In the genomic region with DNA sequence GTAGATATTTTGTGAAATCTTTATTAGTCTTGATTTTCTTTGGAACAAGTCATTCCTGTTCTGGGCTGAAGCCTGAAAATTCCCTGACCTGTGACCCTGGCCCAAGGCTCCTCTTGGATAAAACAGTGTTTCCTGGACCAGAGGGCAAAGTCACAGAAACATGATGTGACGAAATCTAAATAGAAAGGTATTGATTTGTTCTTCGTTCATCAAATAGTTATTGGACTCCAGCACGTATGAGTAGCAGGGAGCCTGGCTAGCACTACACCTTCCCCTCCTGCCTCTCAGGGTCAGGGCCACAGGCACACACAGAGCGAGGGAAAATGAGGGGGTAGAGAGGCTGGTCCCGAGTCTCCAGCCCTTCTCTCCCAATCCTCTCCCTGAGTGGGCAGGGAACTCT, we compare ENCODE assay signal across 20 cellular contexts. TPM values are rescaled to one million over a fixed set of nuclear protein-coding genes. Genes with fewer than 3 reads are reported as not detected.
DNase-seq lines count a peak whose midpoint lies in the region; ATAC-seq and FAIRE-seq lines count a peak whose summit lies in the region.
"Had no signal": no experiment of that assay in that cellular context is flagged by ENCODE, and none has a peak within 500 bp of the region (broad histone marks: within the 10 kb centered on the region; RNA-seq: fewer than 3 reads in every experiment).

No MANE protein-coding gene starts in this region.

- H3K36me3 ChIP-seq in small intestine (ENCODE audit: control insufficient read depth in 2 of 2, insufficient read depth in 2 of 2, low read length in 2 of 2) = no peaks in the 10 kb centered on the region
- H3K36me3 ChIP-seq: HAP-1 had no signal

- no peak overlapping the region for H3K4me3 Mint-ChIP-seq in activated CD8-positive, alpha-beta memory T cell treated with anti-CD3 and anti-CD28 coated beads, Interleukin-2, amount 10 ng/mL, durations not matched to agents 7 days and 5 days
- H3K4me3 Mint-ChIP-seq: CD14-positive monocyte; CD4-positive, alpha-beta memory T cell had no signal

- H3K9me3 Mint-ChIP-seq in activated CD8-positive, alpha-beta memory T cell treated with anti-CD3 and anti-CD28 coated beads, Interleukin-2, amount 10 ng/mL, durations not matched to agents 7 days and 5 days (ENCODE audit: low read depth) = no peaks in the 10 kb centered on the region
- H3K9me3 Mint-ChIP-seq: CD14-positive monocyte; CD4-positive, alpha-beta memory T cell had no signal

- no peaks in the 10 kb centered on the region for H3K27me3 ChIP-seq in small intestine (ENCODE audit: control insufficient read depth in 2 of 2, insufficient read depth in 2 of 2, low read length in 2 of 2)

- ATAC-seq in left lobe of liver (peak; percentile 59), HG03039 (IDR thresholded peaks at IDR 0.05; ENCODE audit: unreplicated experiment) (no peak)
- ATAC-seq in activated CD8-positive, alpha-beta memory T cell treated with anti-CD3 and anti-CD28 coated beads, Interleukin-2, amount 10 ng/mL, durations not matched to agents 7 days and 5 days = no peak
- ATAC-seq: A549 had no signal

- DNase-seq in HuH-7.5 (ENCODE audit: low spot score) = peak; percentile 38
- peak; percentile 84 for DNase-seq in left lobe of liver (ENCODE audit: low spot score)
- DNase-seq in mucosa of gallbladder (ENCODE audit: low spot score) = peak; percentile 81
- peak; percentile 27 for DNase-seq in small intestine
- no peak for DNase-seq in activated CD8-positive, alpha-beta memory T cell treated with anti-CD3 and anti-CD28 coated beads, Interleukin-2, amount 10 ng/mL, durations not matched to agents 7 days and 5 days
- DNase-seq in activated T-cell treated with anti-CD3 and anti-CD28 coated beads for 4 hours = no peak
- no peak for DNase-seq in iPS-NIHi11 (ENCODE audit: low spot score)
- DNase-seq: AML-193; Calu3; CD4-positive, alpha-beta memory T cell; DMS79 treated with DMSO at 0.1 percent for 48 hours; GF-D8 had no signal

- CTCF ChIA-PET in activated CD8-positive, alpha-beta memory T cell treated with anti-CD3 and anti-CD28 coated beads, Interleukin-2, amount 10 ng/mL, durations not matched to agents 7 days and 5 days (lab: Charles Lee) = no interaction called here

- no peak for FAIRE-seq in small intestine (lab: Jason Lieb, UNC)
- FAIRE-seq: A549, HTR-8/SVneo had no signal

- H3K36me3 Mint-ChIP-seq in activated CD8-positive, alpha-beta memory T cell treated with anti-CD3 and anti-CD28 coated beads, Interleukin-2, amount 10 ng/mL, durations not matched to agents 7 days and 5 days = no peaks in the 10 kb centered on the region
- H3K36me3 Mint-ChIP-seq: CD14-positive monocyte; CD4-positive, alpha-beta memory T cell had no signal

- H3K27ac Mint-ChIP-seq in activated CD8-positive, alpha-beta memory T cell treated with anti-CD3 and anti-CD28 coated beads, Interleukin-2, amount 10 ng/mL, durations not matched to agents 7 days and 5 days = no peak overlapping the region
- H3K27ac Mint-ChIP-seq: CD14-positive monocyte; CD4-positive, alpha-beta memory T cell had no signal

- H3K4me1 Mint-ChIP-seq in activated CD8-positive, alpha-beta memory T cell treated with anti-CD3 and anti-CD28 coated beads, Interleukin-2, amount 10 ng/mL, durations not matched to agents 7 days and 5 days = peaks cover 2% of the 10 kb centered on the region
- H3K4me1 Mint-ChIP-seq: CD14-positive monocyte; CD4-positive, alpha-beta memory T cell had no signal

- peaks cover 0 to 2% of the 10 kb centered on the region in 2 donors for H3K4me1 ChIP-seq in small intestine (ENCODE audit: control insufficient read depth in 2 of 2, insufficient read depth in 1 of 2, low read depth in 1 of 2, low read length in 1 of 2)
- H3K4me1 ChIP-seq: HAP-1 had no signal

- H3K4me3 ChIP-seq in small intestine (ENCODE audit: low read depth in 1 of 2, low read length in 2 of 2) = no peak overlapping the region
- H3K4me3 ChIP-seq: A549, HAP-1 had no signal

- no peak overlapping the region for H3K27ac ChIP-seq in small intestine (ENCODE audit: low read depth in 1 of 2, low read length in 1 of 2)
- H3K27ac ChIP-seq: KMS-11 had no signal

- 19 to 61% (median 39%) methylated on average over 5 of the region's 5 CpGs for WGBS in small intestine, 3 donors

- no peaks in the 10 kb centered on the region for H3K27me3 Mint-ChIP-seq in activated CD8-positive, alpha-beta memory T cell treated with anti-CD3 and anti-CD28 coated beads, Interleukin-2, amount 10 ng/mL, durations not matched to agents 7 days and 5 days

- H3K9me3 ChIP-seq in small intestine (ENCODE audit: control insufficient read depth, low read depth) = no peaks in the 10 kb centered on the region
- H3K9me3 ChIP-seq: A549, HAP-1 had no signal

RNA-seq across cellular contexts. Expression of a gene that starts 1.7 kb away (rescaled TPM):
- total RNA-seq in left lobe of liver = 16.4 TPM
- total RNA-seq in mucosa of gallbladder = 1.1 TPM
- under 1 TPM in 1 of 3 donors, not detected in 2; 0.09 TPM for polyA plus RNA-seq in small intestine
- total RNA-seq in activated CD8-positive, alpha-beta memory T cell treated with anti-CD3 and anti-CD28 coated beads, Interleukin-2, amount 10 ng/mL, durations not matched to agents 7 days and 5 days = not detected
- total RNA-seq: Calu3; CD4-positive, alpha-beta memory T cell; H4 had no signal
- polyA plus RNA-seq: A549; BJ; CD14-positive monocyte; CD4-positive, alpha-beta memory T cell had no signal

Comparison
In these comparisons a context has a peak if more than half of its experiments do, and no peak if none do; other contexts are left out.
1. DNase-seq: peak in HuH-7.5 (single experiment), left lobe of liver (single experiment), mucosa of gallbladder (single experiment) and small intestine (single experiment); none in activated CD8-positive, alpha-beta memory T cell treated with anti-CD3 and anti-CD28 coated beads, Interleukin-2, amount 10 ng/mL, durations not matched to agents 7 days and 5 days (single experiment), activated T-cell treated with anti-CD3 and anti-CD28 coated beads for 4 hours (single experiment) and iPS-NIHi11 (single experiment).